In the genomic region with DNA sequence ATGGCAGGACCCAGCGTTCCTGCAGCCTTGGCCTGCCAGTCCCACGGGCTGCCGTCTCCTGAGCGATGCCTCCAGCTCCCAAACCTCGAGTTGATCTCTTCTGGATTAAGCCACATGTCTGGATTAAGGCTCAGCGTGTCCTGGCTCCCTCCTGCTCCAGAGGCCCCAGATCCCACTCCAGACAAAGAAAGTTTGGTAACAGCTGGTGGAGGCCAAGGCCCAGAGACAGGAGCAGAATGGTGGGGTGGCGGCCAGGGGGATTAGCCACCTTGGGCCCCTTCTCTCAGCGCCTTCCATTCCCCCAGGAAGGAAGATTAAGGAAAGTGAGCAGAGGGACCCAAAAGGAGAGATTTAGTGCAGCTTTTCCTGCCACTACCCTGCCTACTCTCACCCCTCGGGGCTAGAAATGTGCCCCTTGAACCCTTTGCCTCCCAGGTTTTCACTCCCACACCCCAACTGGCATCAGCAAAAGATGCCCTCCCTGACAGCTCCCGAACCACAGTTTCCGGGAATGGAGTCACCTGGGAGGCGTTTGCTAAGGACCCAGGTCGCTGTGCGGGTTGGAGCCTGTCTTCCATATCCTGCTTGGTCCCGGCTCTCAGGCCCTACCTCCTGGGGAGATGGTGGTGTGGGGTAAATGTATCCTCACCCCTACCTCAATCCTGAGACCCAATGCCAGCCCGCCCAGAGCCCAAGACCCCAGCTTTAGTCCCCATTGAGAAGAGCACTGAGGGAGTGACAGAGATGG, we compare ENCODE assay signal across 2 cellular contexts.
TF ChIP-seq lines count a peak whose summit lies in the region.

No MANE protein-coding gene starts in this region.

TF ChIP-seq in A549, 52 proteins besides CTCF, POLR2A, EP300 and RAD21:
- TF ChIP-seq, protein P1, sequence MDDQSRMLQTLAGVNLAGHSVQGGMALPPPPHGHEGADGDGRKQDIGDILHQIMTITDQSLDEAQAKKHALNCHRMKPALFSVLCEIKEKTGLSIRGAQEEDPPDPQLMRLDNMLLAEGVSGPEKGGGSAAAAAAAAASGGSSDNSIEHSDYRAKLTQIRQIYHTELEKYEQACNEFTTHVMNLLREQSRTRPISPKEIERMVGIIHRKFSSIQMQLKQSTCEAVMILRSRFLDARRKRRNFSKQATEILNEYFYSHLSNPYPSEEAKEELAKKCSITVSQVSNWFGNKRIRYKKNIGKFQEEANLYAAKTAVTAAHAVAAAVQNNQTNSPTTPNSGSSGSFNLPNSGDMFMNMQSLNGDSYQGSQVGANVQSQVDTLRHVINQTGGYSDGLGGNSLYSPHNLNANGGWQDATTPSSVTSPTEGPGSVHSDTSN (IDR thresholded peaks at IDR 0.05): no peak
- TF ChIP-seq, protein P2, sequence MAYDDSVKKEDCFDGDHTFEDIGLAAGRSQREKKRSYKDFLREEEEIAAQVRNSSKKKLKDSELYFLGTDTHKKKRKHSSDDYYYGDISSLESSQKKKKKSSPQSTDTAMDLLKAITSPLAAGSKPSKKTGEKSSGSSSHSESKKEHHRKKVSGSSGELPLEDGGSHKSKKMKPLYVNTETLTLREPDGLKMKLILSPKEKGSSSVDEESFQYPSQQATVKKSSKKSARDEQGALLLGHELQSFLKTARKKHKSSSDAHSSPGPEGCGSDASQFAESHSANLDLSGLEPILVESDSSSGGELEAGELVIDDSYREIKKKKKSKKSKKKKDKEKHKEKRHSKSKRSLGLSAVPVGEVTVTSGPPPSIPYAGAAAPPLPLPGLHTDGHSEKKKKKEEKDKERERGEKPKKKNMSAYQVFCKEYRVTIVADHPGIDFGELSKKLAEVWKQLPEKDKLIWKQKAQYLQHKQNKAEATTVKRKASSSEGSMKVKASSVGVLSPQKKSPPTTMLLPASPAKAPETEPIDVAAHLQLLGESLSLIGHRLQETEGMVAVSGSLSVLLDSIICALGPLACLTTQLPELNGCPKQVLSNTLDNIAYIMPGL (CRISPR knock-in tag; IDR thresholded peaks at IDR 0.05; ENCODE audit: borderline replicate concordance): no peak
- no peak for TF ChIP-seq KDM1A (IDR thresholded peaks at IDR 0.05; ENCODE audit: low read depth)

TF ChIP-seq in WTC11, 78 proteins besides CTCF, POLR2A, EP300 and RAD21 (continued from another document):
- no peak for TF ChIP-seq E2F5 (CRISPR knock-in tag; IDR thresholded peaks at IDR 0.05)
- TF ChIP-seq, protein P3, sequence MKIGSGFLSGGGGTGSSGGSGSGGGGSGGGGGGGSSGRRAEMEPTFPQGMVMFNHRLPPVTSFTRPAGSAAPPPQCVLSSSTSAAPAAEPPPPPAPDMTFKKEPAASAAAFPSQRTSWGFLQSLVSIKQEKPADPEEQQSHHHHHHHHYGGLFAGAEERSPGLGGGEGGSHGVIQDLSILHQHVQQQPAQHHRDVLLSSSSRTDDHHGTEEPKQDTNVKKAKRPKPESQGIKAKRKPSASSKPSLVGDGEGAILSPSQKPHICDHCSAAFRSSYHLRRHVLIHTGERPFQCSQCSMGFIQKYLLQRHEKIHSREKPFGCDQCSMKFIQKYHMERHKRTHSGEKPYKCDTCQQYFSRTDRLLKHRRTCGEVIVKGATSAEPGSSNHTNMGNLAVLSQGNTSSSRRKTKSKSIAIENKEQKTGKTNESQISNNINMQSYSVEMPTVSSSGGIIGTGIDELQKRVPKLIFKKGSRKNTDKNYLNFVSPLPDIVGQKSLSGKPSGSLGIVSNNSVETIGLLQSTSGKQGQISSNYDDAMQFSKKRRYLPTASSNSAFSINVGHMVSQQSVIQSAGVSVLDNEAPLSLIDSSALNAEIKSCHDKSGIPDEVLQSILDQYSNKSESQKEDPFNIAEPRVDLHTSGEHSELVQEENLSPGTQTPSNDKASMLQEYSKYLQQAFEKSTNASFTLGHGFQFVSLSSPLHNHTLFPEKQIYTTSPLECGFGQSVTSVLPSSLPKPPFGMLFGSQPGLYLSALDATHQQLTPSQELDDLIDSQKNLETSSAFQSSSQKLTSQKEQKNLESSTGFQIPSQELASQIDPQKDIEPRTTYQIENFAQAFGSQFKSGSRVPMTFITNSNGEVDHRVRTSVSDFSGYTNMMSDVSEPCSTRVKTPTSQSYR (CRISPR knock-in tag; IDR thresholded peaks at IDR 0.05): no peak
- TF ChIP-seq CBFB (CRISPR knock-in tag; IDR thresholded peaks at IDR 0.05; ENCODE audit: low read depth): no peak
- TF ChIP-seq CREM (CRISPR knock-in tag; IDR thresholded peaks at IDR 0.05): no peak
- TF ChIP-seq ZNF416 (CRISPR knock-in tag; IDR thresholded peaks at IDR 0.05): no peak
- TF ChIP-seq NFYB (CRISPR knock-in tag; conservative IDR thresholded peaks at IDR 0.05; ENCODE audit: low read depth): no peak
- no peak for TF ChIP-seq KAT7 (CRISPR knock-in tag; IDR thresholded peaks at IDR 0.05; ENCODE audit: borderline replicate concordance)
- TF ChIP-seq, protein P4, sequence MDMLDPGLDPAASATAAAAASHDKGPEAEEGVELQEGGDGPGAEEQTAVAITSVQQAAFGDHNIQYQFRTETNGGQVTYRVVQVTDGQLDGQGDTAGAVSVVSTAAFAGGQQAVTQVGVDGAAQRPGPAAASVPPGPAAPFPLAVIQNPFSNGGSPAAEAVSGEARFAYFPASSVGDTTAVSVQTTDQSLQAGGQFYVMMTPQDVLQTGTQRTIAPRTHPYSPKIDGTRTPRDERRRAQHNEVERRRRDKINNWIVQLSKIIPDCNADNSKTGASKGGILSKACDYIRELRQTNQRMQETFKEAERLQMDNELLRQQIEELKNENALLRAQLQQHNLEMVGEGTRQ (CRISPR knock-in tag; IDR thresholded peaks at IDR 0.05): no peak
- no peak for TF ChIP-seq USF1 (CRISPR knock-in tag; IDR thresholded peaks at IDR 0.05)
- TF ChIP-seq FOXP1 (CRISPR knock-in tag; IDR thresholded peaks at IDR 0.05; ENCODE audit: borderline replicate concordance): no peak
- no peak for TF ChIP-seq RELA (CRISPR knock-in tag; IDR thresholded peaks at IDR 0.05; ENCODE audit: borderline replicate concordance)
- TF ChIP-seq SOX15 (CRISPR knock-in tag; IDR thresholded peaks at IDR 0.05): no peak
- TF ChIP-seq, protein P2 (CRISPR knock-in tag; IDR thresholded peaks at IDR 0.05): no peak
- TF ChIP-seq ZNF232 (CRISPR knock-in tag; IDR thresholded peaks at IDR 0.05): no peak
- no peak for TF ChIP-seq TCF7 (CRISPR knock-in tag; IDR thresholded peaks at IDR 0.05; ENCODE audit: low read depth)
- TF ChIP-seq ATF6 (CRISPR knock-in tag; IDR thresholded peaks at IDR 0.05): no peak
- TF ChIP-seq, protein P5, sequence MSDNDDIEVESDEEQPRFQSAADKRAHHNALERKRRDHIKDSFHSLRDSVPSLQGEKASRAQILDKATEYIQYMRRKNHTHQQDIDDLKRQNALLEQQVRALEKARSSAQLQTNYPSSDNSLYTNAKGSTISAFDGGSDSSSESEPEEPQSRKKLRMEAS (CRISPR knock-in tag; IDR thresholded peaks at IDR 0.05): no peak
